Comparison of ENCODE assay signal across 15 cellular contexts in genomic region chr2:218878486-218878885, GRCh38. TPM values are rescaled to one million over a fixed set of nuclear protein-coding genes. Genes with fewer than 3 reads are reported as not detected.
DNase-seq lines count a peak whose midpoint lies in the region; ATAC-seq and TF ChIP-seq lines count a peak whose summit lies in the region.
"Had no signal": no experiment of that assay in that cellular context is flagged by ENCODE, and none has a peak within 500 bp of the region (broad histone marks: within the 10 kb centered on the region; RNA-seq: fewer than 3 reads in every experiment).

No MANE protein-coding gene starts in this region.

- no peaks in the 10 kb centered on the region for H3K9me3 ChIP-seq in BLaER1
- H3K9me3 ChIP-seq in T-helper 17 cell (ENCODE audit: control insufficient read depth, low read length, poor library complexity, severe bottlenecking) = no peaks in the 10 kb centered on the region

- H4K20me1 ChIP-seq in BLaER1 (peaks cover 71% of the 10 kb centered on the region), KMS-11 (ENCODE audit: insufficient read depth) (no peaks in the 10 kb centered on the region)

- no peak overlapping the region for H3K27ac Mint-ChIP-seq in T-helper 17 cell
- peak overlapping the region; percentile 24 to 96 (median 54) for H3K27ac Mint-ChIP-seq in naive B cell
- H3K27ac Mint-ChIP-seq: HFFc6 had no signal

- no peak for ATAC-seq in T-helper 17 cell
- ATAC-seq in naive B cell (ENCODE audit: low read depth in 2 of 2) = no peak
- no peak for ATAC-seq in GM21576 (IDR thresholded peaks at IDR 0.05; ENCODE audit: unreplicated experiment)
- no peak for ATAC-seq in HG03342 (IDR thresholded peaks at IDR 0.05; ENCODE audit: unreplicated experiment)
- no peak for ATAC-seq in foreskin keratinocyte

- peaks cover 18% of the 10 kb centered on the region for H3K27me3 Mint-ChIP-seq in T-helper 17 cell
- peaks cover 6 to 18% (median 9%) of the 10 kb centered on the region in 3 donors for H3K27me3 Mint-ChIP-seq in naive B cell

- peak overlapping the region; percentile 41 for H3K4me3 Mint-ChIP-seq in T-helper 17 cell
- H3K4me3 Mint-ChIP-seq in naive B cell = peak overlapping the region in 2 of 8 donors; percentile 25
- H3K4me3 Mint-ChIP-seq: HFFc6 had no signal

- H3K4me2 ChIP-seq in BLaER1 (peak overlapping the region; percentile 64; the same call in 1 of the 2 replicates), KMS-11 (peak overlapping the region; percentile 95)

- no peak overlapping the region for H2AFZ ChIP-seq in KMS-11 (ENCODE audit: low read depth)

- DNase-seq in T-helper 17 cell = no peak
- no peak for DNase-seq in naive B cell
- no peak for DNase-seq in foreskin keratinocyte
- no peak for DNase-seq in occipital lobe (lab: John Stamatoyannopoulos, UW)
- DNase-seq: HFFc6, IMR-90, NCI-H1105 treated with DMSO at 0.1 percent for 48 hours, NCI-H2107 had no signal

- H3K27ac ChIP-seq in BLaER1 (no peak overlapping the region), KMS-11 (peak overlapping the region; percentile 94), foreskin keratinocyte (no peak overlapping the region)

- no peaks in the 10 kb centered on the region for H3K9me3 Mint-ChIP-seq in naive B cell
- H3K9me3 Mint-ChIP-seq: CD8-positive, alpha-beta memory T cell; HFFc6 had no signal

- H3K36me3 Mint-ChIP-seq in T-helper 17 cell (ENCODE audit: low read depth) (peaks cover 2% of the 10 kb centered on the region), naive B cell (no peaks in the 10 kb centered on the region)
- H3K36me3 Mint-ChIP-seq: CD8-positive, alpha-beta memory T cell had no signal

- H3K4me1 ChIP-seq in BLaER1 (peaks cover 63% of the 10 kb centered on the region), KMS-11 (ENCODE audit: low read depth, poor library complexity, severe bottlenecking) (peaks cover 54% of the 10 kb centered on the region), foreskin keratinocyte (peaks cover 10% of the 10 kb centered on the region)

- H3K9ac ChIP-seq in BLaER1 (no peak overlapping the region), KMS-11 (peak overlapping the region; percentile 14; the same call in 1 of the 2 replicates)

- H3K27me3 ChIP-seq in BLaER1 (peaks cover 88% of the 10 kb centered on the region), KMS-11 (ENCODE audit: insufficient read depth, low read depth) (no peaks in the 10 kb centered on the region), foreskin keratinocyte (peaks cover 33% of the 10 kb centered on the region)

- H3K4me3 ChIP-seq in BLaER1 = no peak overlapping the region
- no peak overlapping the region for H3K4me3 ChIP-seq in KMS-11 (IDR thresholded peaks at IDR 0.05; ENCODE audit: insufficient read depth, low read depth, low read length)

- peaks cover 23% of the 10 kb centered on the region for H3K79me2 ChIP-seq in KMS-11 (ENCODE audit: insufficient read depth, low read depth)

- TF ChIP-seq CTCF in KMS-11 (conservative IDR thresholded peaks at IDR 0.05; ENCODE audit: low read depth, low read length) (no peak), foreskin keratinocyte (conservative IDR thresholded peaks at IDR 0.05) (no peak)

- H3K4me1 Mint-ChIP-seq in T-helper 17 cell (peaks cover 41% of the 10 kb centered on the region), naive B cell (peaks cover 47 to 58% (median 52%) of the 10 kb centered on the region in 3 donors)

- H3K36me3 ChIP-seq in BLaER1 = no peaks in the 10 kb centered on the region
- no peaks in the 10 kb centered on the region for H3K36me3 ChIP-seq in KMS-11 (ENCODE audit: insufficient read depth)

RNA-seq across cellular contexts. Expression of gene WNT10A, which starts 2.2 kb away (rescaled TPM):
- 10 to 100 TPM in 1 of 2 donors, 1 to 10 TPM in 1; 5.5 to 14.4 TPM for total RNA-seq in T-helper 17 cell
- polyA plus RNA-seq in naive B cell (ENCODE audit: low read depth in 6 of 6) = 10 to 100 TPM in 3 of 6 donors, 1 to 10 TPM in 3; 6.4 to 23.9 (median 10.7) TPM
- total RNA-seq in foreskin keratinocyte = 2.8 and 3.5 TPM in 2 replicates
- polyA plus RNA-seq in foreskin keratinocyte = 2.8 and 4.1 TPM in 2 replicates
- total RNA-seq in occipital lobe = not detected
- total RNA-seq: HFFc6, IMR-90 had no signal
- polyA plus RNA-seq: IMR-90 had no signal

RNA-seq across cellular contexts. Expression of gene WNT6, which starts 18.9 kb away (rescaled TPM):
- total RNA-seq in T-helper 17 cell (not detected), foreskin keratinocyte (not detected in 2 replicates), occipital lobe (not detected)
- polyA plus RNA-seq in naive B cell (ENCODE audit: low read depth in 6 of 6) (under 1 TPM in 4 of 6 donors, not detected in 2; 0.44 to 0.79 (median 0.57) TPM), foreskin keratinocyte (not detected in 2 replicates)
- total RNA-seq: HFFc6, HT-29, IMR-90 had no signal
- polyA plus RNA-seq: IMR-90 had no signal

RNA-seq across cellular contexts. Expression of gene PRKAG3, which starts 46.9 kb away (rescaled TPM):
- total RNA-seq in T-helper 17 cell = not detected
- not detected for polyA plus RNA-seq in naive B cell (ENCODE audit: low read depth in 6 of 6)
- not detected in 2 replicates for total RNA-seq in foreskin keratinocyte
- not detected in 2 replicates for polyA plus RNA-seq in foreskin keratinocyte
- total RNA-seq in occipital lobe = not detected
- total RNA-seq: CD8-positive, alpha-beta memory T cell; HFFc6; HT-29; IMR-90; RPMI7951 had no signal
- polyA plus RNA-seq: CD8-positive, alpha-beta memory T cell; IMR-90 had no signal
